8 cellular contexts compared by ENCODE assay signal in the genomic region with DNA sequence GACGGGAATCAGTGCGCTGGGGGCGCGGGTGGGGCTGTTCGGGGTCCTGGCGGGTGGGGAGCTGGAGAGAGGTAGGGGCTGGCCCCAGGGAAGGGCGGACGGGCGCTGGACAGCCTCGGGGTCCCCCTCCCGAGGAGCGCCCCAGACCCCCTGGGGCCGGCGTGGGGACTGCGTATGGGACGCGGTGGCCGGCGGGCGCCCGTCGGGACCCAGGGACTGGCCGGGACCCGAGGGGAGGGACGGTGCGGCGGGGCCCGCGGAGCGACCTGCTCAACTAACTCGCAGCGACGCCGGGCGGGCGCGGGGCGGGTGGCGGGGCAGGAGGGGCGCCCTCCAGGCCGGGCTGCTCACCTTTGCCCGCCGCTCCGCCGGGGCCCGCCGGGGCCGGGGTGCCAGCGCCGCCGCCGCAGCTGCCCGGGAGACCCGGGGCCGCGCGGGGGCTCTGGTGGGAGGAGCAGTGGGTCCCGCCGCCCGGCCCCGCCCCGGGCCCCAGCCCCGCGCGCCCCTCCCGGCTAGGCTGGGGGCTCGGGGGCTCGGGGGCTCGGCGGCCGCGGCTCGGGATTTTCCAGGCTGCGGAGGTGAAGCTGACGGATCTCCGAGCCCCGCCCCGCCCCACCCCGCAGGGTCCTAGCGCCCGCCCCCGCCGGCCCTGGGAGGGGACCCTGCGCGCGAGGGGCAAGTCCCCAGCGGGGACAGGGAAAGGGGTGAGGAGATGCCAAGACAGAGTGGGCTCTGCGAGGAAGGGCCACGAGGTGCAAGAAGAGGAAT. TPM values are rescaled to one million over a fixed set of nuclear protein-coding genes. Genes with fewer than 3 reads are reported as not detected.
A peak's percentile ranks its signal among the peaks of the same experiment; 100 is the strongest.
DNase-seq lines count a peak whose midpoint lies in the region; ATAC-seq and TF ChIP-seq lines count a peak whose summit lies in the region.

No MANE protein-coding gene starts in this region.

- no peak overlapping the region for H2BK5ac ChIP-seq in H9 (ENCODE audit: insufficient read length, low read length)

- H3K4me1 Mint-ChIP-seq in H9: peaks cover 21 to 37% of the 10 kb centered on the region in 2 experiments
- peaks cover 23% of the 10 kb centered on the region for H3K4me1 Mint-ChIP-seq in T-helper 1 cell treated with Interleukin-12 subunit alpha and Interleukin-12 subunit beta and Interleukin-4 antibody, amounts not matched to agents 30 μg/mL and 1 μg/mL, for 36 hours (ENCODE audit: low read depth)
- H3K4me1 Mint-ChIP-seq in immature natural killer cell: peaks cover 22 to 31% of the 10 kb centered on the region in 2 donors

- TF ChIP-seq CTCF in BE2C (IDR thresholded peaks at IDR 0.05; ENCODE audit: low read depth, low read length) (no peak), H9 (conservative IDR thresholded peaks at IDR 0.05) (no peak)

- no peaks in the 10 kb centered on the region for H3K79me1 ChIP-seq in H9 (ENCODE audit: insufficient read depth, low read depth, low read length, poor library complexity, severe bottlenecking)

- no peak overlapping the region for H3K9ac ChIP-seq in H9 (ENCODE audit: extremely low read depth, insufficient read length, low read length)

- no peaks in the 10 kb centered on the region for H3K79me2 ChIP-seq in H9 (ENCODE audit: insufficient read depth, low read length)

- H2AK5ac ChIP-seq in H9 (ENCODE audit: insufficient read length, low read length): no peak overlapping the region

- peak overlapping the region; percentile 93 for H3K4me2 ChIP-seq in H9 (ENCODE audit: insufficient read depth, insufficient read length, low read length)

- H3K9me3 Mint-ChIP-seq in H9 (no peaks in the 10 kb centered on the region), immature natural killer cell (no peaks in the 10 kb centered on the region)
- H3K9me3 Mint-ChIP-seq in T-helper 1 cell treated with Interleukin-12 subunit alpha and Interleukin-12 subunit beta and Interleukin-4 antibody, amounts not matched to agents 30 μg/mL and 1 μg/mL, for 36 hours: no peaks in the 10 kb centered on the region

- no peak overlapping the region for H3K27ac Mint-ChIP-seq in H9
- peak overlapping the region; percentile 63 for H3K27ac Mint-ChIP-seq in T-helper 1 cell treated with Interleukin-12 subunit alpha and Interleukin-12 subunit beta and Interleukin-4 antibody, amounts not matched to agents 30 μg/mL and 1 μg/mL, for 36 hours
- H3K27ac Mint-ChIP-seq in immature natural killer cell: peak overlapping the region in 5 of 6 donors; percentile 52 to 92 (median 68)

- H2BK120ac ChIP-seq in H9 (ENCODE audit: low read depth, low read length, poor library complexity, severe bottlenecking): no peak overlapping the region

- H3K14ac ChIP-seq in H9 (ENCODE audit: insufficient read depth, low read length): no peak overlapping the region; the same call in 1 of the 2 replicates

- DNase-seq in BE2C (peak; percentile 59), H9 (peak; percentile 56), astrocyte of the hippocampus (ENCODE audit: low read depth, low spot score) (peak; percentile 60), immature natural killer cell (peak; percentile 49 to 66 (median 63)), AML-193 (lab: John Stamatoyannopoulos, UW) (no peak)
- DNase-seq in stimulated activated CD4-positive, alpha-beta T cell treated with anti-CD3 and anti-CD28 coated beads, Interleukin-2, amount 100 ng/mL, for 48 hours: peak; percentile 26

- peaks cover 7% of the 10 kb centered on the region for H3K23me2 ChIP-seq in H9 (ENCODE audit: insufficient read length, low read depth, low read length, poor library complexity, severe bottlenecking)

- no peak overlapping the region for H2AFZ ChIP-seq in H9 (ENCODE audit: low read length)

- no peaks in the 10 kb centered on the region for H3K9me3 ChIP-seq in BE2C
- H3K9me3 ChIP-seq in H9 (ENCODE audit: control insufficient read depth, low read depth, low read length): no peaks in the 10 kb centered on the region

- no peaks in the 10 kb centered on the region for H3K36me3 ChIP-seq in BE2C

- peaks cover 17% of the 10 kb centered on the region for H3K4me1 ChIP-seq in BE2C
- peaks cover 4% of the 10 kb centered on the region; the same call in 1 of the 2 replicates for H3K4me1 ChIP-seq in H9 (ENCODE audit: insufficient read depth, low read length)

- H3K36me3 Mint-ChIP-seq in H9 (ENCODE audit: insufficient read depth in 1 of 3, low read depth in 3 of 3) (no peaks in the 10 kb centered on the region; a peak in 1 of 7 replicates), immature natural killer cell (no peaks in the 10 kb centered on the region)
- H3K36me3 Mint-ChIP-seq in T-helper 1 cell treated with Interleukin-12 subunit alpha and Interleukin-12 subunit beta and Interleukin-4 antibody, amounts not matched to agents 30 μg/mL and 1 μg/mL, for 36 hours (ENCODE audit: low read depth): peaks cover 8% of the 10 kb centered on the region

- H3K27me3 Mint-ChIP-seq in H9 (ENCODE audit: low read depth) (peaks cover 30% of the 10 kb centered on the region), immature natural killer cell (ENCODE audit: low read depth in 3 of 3) (peaks cover 0 to 4% (median 2%) of the 10 kb centered on the region in 3 donors)
- no peaks in the 10 kb centered on the region for H3K27me3 Mint-ChIP-seq in T-helper 1 cell treated with Interleukin-12 subunit alpha and Interleukin-12 subunit beta and Interleukin-4 antibody, amounts not matched to agents 30 μg/mL and 1 μg/mL, for 36 hours (ENCODE audit: low read depth)

- no peak overlapping the region for H4K5ac ChIP-seq in H9 (ENCODE audit: insufficient read length, low read depth, low read length)

- no CpG with 5 or more reads among the region's 89 CpGs for WGBS in H9 (ENCODE audit: extremely low coverage, insufficient read length, low lambda C conversion rate)

- H2BK15ac ChIP-seq in H9 (ENCODE audit: low read depth, low read length): no peak overlapping the region

- H3K27me3 ChIP-seq in BE2C (no peaks in the 10 kb centered on the region), H9 (ENCODE audit: insufficient read depth, low read length) (no peaks in the 10 kb centered on the region)

- no peaks in the 10 kb centered on the region for H4K20me1 ChIP-seq in H9 (ENCODE audit: control insufficient read depth, insufficient read depth, insufficient read length)

- H3K23ac ChIP-seq in H9 (ENCODE audit: insufficient read length, low read depth, low read length): no peak overlapping the region

- no peak overlapping the region for H4K91ac ChIP-seq in H9 (ENCODE audit: insufficient read length, low read depth, low read length)

- H3T11ph ChIP-seq in H9 (ENCODE audit: low read length): no peak overlapping the region

- H3K56ac ChIP-seq in H9 (ENCODE audit: insufficient read length, low read depth, low read length): no peak overlapping the region

- no peak overlapping the region for H3K4ac ChIP-seq in H9 (ENCODE audit: low read depth, low read length)

- no peak overlapping the region for H2BK12ac ChIP-seq in H9 (ENCODE audit: insufficient read length, low read depth, low read length)

- H2BK20ac ChIP-seq in H9 (ENCODE audit: low read depth, low read length, poor library complexity, severe bottlenecking): no peak overlapping the region

- H3K18ac ChIP-seq in H9 (ENCODE audit: insufficient read length, low read depth, low read length): no peak overlapping the region

- H3K27ac ChIP-seq in H9 (ENCODE audit: insufficient read length, low read depth, low read length): no peak overlapping the region

- no peak overlapping the region for H4K8ac ChIP-seq in H9 (replicated peaks; ENCODE audit: insufficient read length, low read depth, low read length)

- H3K4me3 ChIP-seq in BE2C (ENCODE audit: low read depth, low read length): peak overlapping the region; percentile 43

- ATAC-seq in HG02571 (IDR thresholded peaks at IDR 0.05; ENCODE audit: unreplicated experiment): no peak

- H3K4me3 Mint-ChIP-seq in H9: peak overlapping the region; percentile 68 to 88
- peak overlapping the region; percentile 72 for H3K4me3 Mint-ChIP-seq in T-helper 1 cell treated with Interleukin-12 subunit alpha and Interleukin-12 subunit beta and Interleukin-4 antibody, amounts not matched to agents 30 μg/mL and 1 μg/mL, for 36 hours
- H3K4me3 Mint-ChIP-seq in immature natural killer cell: peak overlapping the region; percentile 81 to 84 (median 84)

RNA-seq across cellular contexts. Expression of a gene that starts 12.3 kb away (rescaled TPM):
- 71.9 TPM for polyA plus RNA-seq in BE2C (2012; ENCODE audit: insufficient read depth, insufficient read length, low read depth)
- 24.4 and 24.7 TPM in 2 replicates for total RNA-seq in H9 (2021)
- polyA plus RNA-seq in immature natural killer cell: 10 to 100 TPM; 26.3 to 50.1 (median 35.6) TPM

RNA-seq across cellular contexts. Expression of a gene that starts 29.3 kb away (rescaled TPM):
- polyA plus RNA-seq in BE2C (2012; ENCODE audit: insufficient read depth, insufficient read length, low read depth): 43.3 TPM
- 59.4 and 63.0 TPM in 2 replicates for total RNA-seq in H9 (2021)
- 10 to 100 TPM in 2 of 3 donors, 1 to 10 TPM in 1; 4.7 to 34.6 (median 16.4) TPM for polyA plus RNA-seq in immature natural killer cell

RNA-seq across cellular contexts. Expression of a gene that starts 32.7 kb away (rescaled TPM):
- 11.1 TPM for polyA plus RNA-seq in BE2C (2012; ENCODE audit: insufficient read depth, insufficient read length, low read depth)
- 17.3 and 18.2 TPM in 2 replicates for total RNA-seq in H9 (2021)
- polyA plus RNA-seq in immature natural killer cell: 10 to 100 TPM; 11.4 to 24.6 (median 18.7) TPM

Comparison
In these comparisons a context has a peak if more than half of its experiments do, and no peak if none do; other contexts are left out.
1. DNase-seq: peak in BE2C (single experiment), H9 (single experiment), astrocyte of the hippocampus (single experiment), immature natural killer cell (3 of 3) and stimulated activated CD4-positive, alpha-beta T cell treated with anti-CD3 and anti-CD28 coated beads, Interleukin-2, amount 100 ng/mL, for 48 hours (2 of 2); none in AML-193 (0 of 2).
2. H3K27ac Mint-ChIP-seq: peak in T-helper 1 cell treated with Interleukin-12 subunit alpha and Interleukin-12 subunit beta and Interleukin-4 antibody, amounts not matched to agents 30 μg/mL and 1 μg/mL, for 36 hours (single experiment) and immature natural killer cell (5 of 6); none in H9 (0 of 3).
3. Peak in every context shown above with its lines, with median percentiles within 50 percentile points of each other: H3K4me3 Mint-ChIP-seq.